In genomic region chr10:43138757-43139241, GRCh38 we compare ENCODE assay signal across 8 cellular contexts. TPM values are rescaled to one million over a fixed set of nuclear protein-coding genes. Genes with fewer than 3 reads are reported as not detected.
DNase-seq lines count a peak whose midpoint lies in the region; TF ChIP-seq lines count a peak whose summit lies in the region.

No MANE protein-coding gene starts in this region.

- H3K36me3 ChIP-seq in mesenchymal stem cell (ENCODE audit: control insufficient read depth in 1 of 2, insufficient read depth in 2 of 2, low read depth in 1 of 2, low read length in 2 of 2), result no peaks in the 10 kb centered on the region

- peak overlapping the region in 1 of 2 experiments; percentile 23 for H3K23ac ChIP-seq in mesenchymal stem cell (ENCODE audit: low read length in 2 of 2)

- H3K27ac ChIP-seq in dorsolateral prefrontal cortex (peak overlapping the region in 58 of 59 donors; percentile 7 to 99 (median 96)), mesenchymal stem cell (ENCODE audit: low read length, poor library complexity, severe bottlenecking) (peak overlapping the region; percentile 71)

- peak overlapping the region; percentile 88 for H4K91ac ChIP-seq in mesenchymal stem cell (ENCODE audit: low read length)

- WGBS in mesenchymal stem cell, result 2% methylated on average over 19 of the region's 22 CpGs

- H2BK12ac ChIP-seq in mesenchymal stem cell (ENCODE audit: low read length in 2 of 2), result peak overlapping the region in 1 of 2 experiments; percentile 10

- peak overlapping the region in 1 of 2 experiments; percentile 89 for H3K4ac ChIP-seq in mesenchymal stem cell (ENCODE audit: low read depth in 1 of 2, low read length in 2 of 2)

- no peak overlapping the region for H2AK5ac ChIP-seq in mesenchymal stem cell (ENCODE audit: low read length, severe bottlenecking)

- H2AFZ ChIP-seq in mesenchymal stem cell (ENCODE audit: low read depth, low read length), result no peak overlapping the region

- no peaks in the 10 kb centered on the region for H3K9me3 ChIP-seq in mesenchymal stem cell (ENCODE audit: control insufficient read depth, low read length)

- H2BK120ac ChIP-seq in mesenchymal stem cell (ENCODE audit: low read depth, low read length), result peak overlapping the region; percentile 93

- peak overlapping the region; percentile 71 for H2BK15ac ChIP-seq in mesenchymal stem cell (ENCODE audit: low read depth, poor library complexity, severe bottlenecking)

- H3K4me3 ChIP-seq in GM12864 (ENCODE audit: low read depth, low read length) (peak overlapping the region; percentile 94), dorsolateral prefrontal cortex (peak overlapping the region; percentile 63 to 99 (median 89)), mesenchymal stem cell (ENCODE audit: insufficient read depth in 1 of 2, low read depth in 1 of 2, low read length in 2 of 2) (peak overlapping the region; percentile 80 to 95)

- H3K27me3 ChIP-seq in dorsolateral prefrontal cortex, result no peaks in the 10 kb centered on the region
- no peaks in the 10 kb centered on the region for H3K27me3 ChIP-seq in mesenchymal stem cell (ENCODE audit: control insufficient read depth in 1 of 2, insufficient read depth in 1 of 2, low read length in 2 of 2)

- DNase-seq in GM12864 (ENCODE audit: low read depth) (no peak), HCEC 1CT (peak; percentile 42), MV-4-11 (lab: John Stamatoyannopoulos, UW) (peak; percentile 21), dorsolateral prefrontal cortex (peak in 1 of 10 donors; percentile 24), mesenchymal stem cell (peak; percentile 64), 8988T (no peak)
- DNase-seq in activated CD4-positive, alpha-beta T cell treated with anti-CD3 and anti-CD28 coated beads for 24 hours (ENCODE audit: low read depth in 2 of 2), result peak; percentile 19 to 29
- DNase-seq in stimulated activated CD8-positive, alpha-beta memory T cell treated with anti-CD3 and anti-CD28 coated beads, Interleukin-4, amount 100 ng/mL, for 4 hours (ENCODE audit: low read depth in 2 of 2, low spot score in 1 of 2), result peak; percentile 16 to 23

- peak overlapping the region; percentile 75 to 94 for H3K18ac ChIP-seq in mesenchymal stem cell (ENCODE audit: low read depth in 1 of 2, low read length in 2 of 2)

- H3K4me1 ChIP-seq in mesenchymal stem cell (ENCODE audit: control insufficient read depth, insufficient read depth, low read depth, low read length), result peaks cover 13% of the 10 kb centered on the region

- peak overlapping the region; percentile 97 for H3K9ac ChIP-seq in mesenchymal stem cell (ENCODE audit: low read length)

- intact Hi-C loops in dorsolateral prefrontal cortex (cut with DNase I), result loop anchor here (2.0 to 5.0 kb wide), 3 partner anchors 54 to 209 kb away; partner anchors contain the start of gene RASGEF1A (in 1 of the 2)

- peaks cover 6% of the 10 kb centered on the region for H3K79me1 ChIP-seq in mesenchymal stem cell (replicated peaks; ENCODE audit: low read length, poor library complexity, severe bottlenecking)

- H3K4me2 ChIP-seq in mesenchymal stem cell (ENCODE audit: low read length, poor library complexity, severe bottlenecking), result peak overlapping the region; percentile 54

- no peak for TF ChIP-seq CTCF in GM12864 (IDR thresholded peaks at IDR 0.05; ENCODE audit: low read depth, low read length, missing control alignments)
- peak in 5 of 56 donors; percentile 0 to 25 (median 15) for TF ChIP-seq CTCF in dorsolateral prefrontal cortex (IDR thresholded peaks at IDR 0.05 in 54 of 56, conservative IDR thresholded peaks at IDR 0.05 in 2 of 56; ENCODE audit: low read depth in 1 of 56, partially characterized antibody in 56 of 56)

- H4K8ac ChIP-seq in mesenchymal stem cell (ENCODE audit: low read length), result peak overlapping the region; percentile 5

- H3K14ac ChIP-seq in mesenchymal stem cell (ENCODE audit: low read length in 2 of 2), result peak overlapping the region in 1 of 2 experiments; percentile 11

- no peak overlapping the region for H2BK5ac ChIP-seq in mesenchymal stem cell (ENCODE audit: low read depth, low read length, poor library complexity, severe bottlenecking)

RNA-seq across cellular contexts. Expression of gene CSGALNACT2, which starts 0.6 kb away (rescaled TPM):
- 10 to 100 TPM; 18.7 to 36.1 (median 23.8) TPM for total RNA-seq in dorsolateral prefrontal cortex
- polyA plus RNA-seq in mesenchymal stem cell (2013, experiment 1 of 2), result 35.5 TPM
- polyA plus RNA-seq in mesenchymal stem cell (2013, experiment 2 of 2), result 37.6 TPM

Comparison
In these comparisons a context has a peak if more than half of its experiments do, and no peak if none do; other contexts are left out.
1. DNase-seq: peak in HCEC 1CT (single experiment), MV-4-11 (single experiment), activated CD4-positive, alpha-beta T cell treated with anti-CD3 and anti-CD28 coated beads for 24 hours (2 of 2), mesenchymal stem cell (single experiment) and stimulated activated CD8-positive, alpha-beta memory T cell treated with anti-CD3 and anti-CD28 coated beads, Interleukin-4, amount 100 ng/mL, for 4 hours (2 of 2); none in GM12864 (single experiment) and 8988T (single experiment).
2. Peak in every context shown above with its lines, with median percentiles within 50 percentile points of each other: H3K4me3 ChIP-seq.